19 cellular contexts compared by ENCODE assay signal in the genomic region with DNA sequence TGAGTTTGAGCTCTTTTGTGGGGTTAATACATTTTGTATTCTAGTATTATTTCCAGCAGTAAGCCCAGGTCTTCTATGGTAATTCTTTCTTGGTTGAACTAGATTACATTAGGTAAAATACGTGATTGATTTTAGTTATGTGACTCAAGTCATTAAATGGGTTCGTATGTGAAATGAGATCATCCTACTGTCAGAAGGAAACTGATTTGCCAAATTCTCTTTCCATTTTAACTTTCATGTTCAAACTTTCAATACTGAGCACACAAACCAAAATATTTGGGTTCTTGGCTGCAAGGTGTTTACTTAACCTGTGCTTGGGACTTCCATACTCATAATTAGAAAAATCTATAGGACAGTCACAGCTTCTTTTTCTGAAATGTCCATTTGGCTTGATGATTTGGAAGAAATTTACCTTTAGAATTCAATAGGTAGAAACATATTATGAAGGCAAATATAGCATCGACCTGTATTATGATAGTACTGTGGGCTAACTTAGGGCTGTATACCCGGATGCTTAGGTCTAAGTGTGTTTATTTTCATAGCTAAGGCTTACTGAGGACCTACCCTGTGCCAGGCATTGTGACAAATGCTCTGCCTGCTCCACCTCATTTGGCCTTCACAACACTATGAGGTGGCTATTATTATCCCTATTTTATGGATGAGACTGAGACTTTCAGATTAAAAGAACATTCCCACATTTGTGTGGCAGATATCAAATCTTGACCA.
"Had no signal": no experiment of that assay in that cellular context is flagged by ENCODE, and none has a peak within 500 bp of the region (broad histone marks: within the 10 kb centered on the region; RNA-seq: fewer than 3 reads in every experiment).

No MANE protein-coding gene starts in this region.

- H3K27ac ChIP-seq: coronary artery, esophagus muscularis mucosa, hepatocyte, left ventricle myocardium inferior, parathyroid adenoma, tibial artery, uterus had no signal

- H3K4me1 ChIP-seq: esophagus muscularis mucosa, left ventricle myocardium inferior, parathyroid adenoma, tibial artery, uterus had no signal

- H3K79me2 ChIP-seq: hepatocyte, parathyroid adenoma had no signal

- H3K36me3 ChIP-seq: esophagus muscularis mucosa, left ventricle myocardium inferior, tibial artery, uterus had no signal

- H3K9me3 ChIP-seq: esophagus muscularis mucosa, mucosa of descending colon, tibial artery, uterus had no signal

- H3K4me3 ChIP-seq: coronary artery, esophagus muscularis mucosa, hepatocyte, left ventricle myocardium inferior, mucosa of descending colon, tibial artery, uterus had no signal

- H3K4me2 ChIP-seq: hepatocyte had no signal

- DNase-seq: activated B cell treated with CpG ODN at 0.5 μM for 24 hours; activated CD4-positive, alpha-beta T cell treated with anti-CD3 and anti-CD28 coated beads, Interleukin-2, amount 10 ng/mL, durations not matched to agents 24 days and 14 days; activated CD8-positive, alpha-beta memory T cell treated with anti-CD3 and anti-CD28 coated beads, Interleukin-2, amount 50 U/mL, for 4 hours; activated CD8-positive, alpha-beta T cell treated with anti-CD3 and anti-CD28 coated beads, Interleukin-2, amount 10 ng/mL, durations not matched to agents 7 days and 5 days; activated naive CD4-positive, alpha-beta T cell; activated naive CD8-positive, alpha-beta T cell treated with anti-CD3 and anti-CD28 coated beads, Interleukin-2, amount 10 ng/mL, durations not matched to agents 7 days and 5 days; activated T-cell treated with anti-CD3 and anti-CD28 coated beads, Interleukin-2, amount 50 U/mL, for 72 hours; central memory CD4-positive, alpha-beta T cell; left ventricle myocardium inferior; mucosa of descending colon; naive thymus-derived CD4-positive, alpha-beta T cell; stimulated activated CD4-positive, alpha-beta T cell treated with anti-CD3 and anti-CD28 coated beads, Interleukin-2, amount 100 ng/mL, for 24 hours; tibial artery; uterus had no signal

- H3K27me3 ChIP-seq: esophagus muscularis mucosa, hepatocyte, tibial artery, uterus had no signal

- H3K9ac ChIP-seq: parathyroid adenoma had no signal

- ATAC-seq: activated CD8-positive, alpha-beta T cell treated with anti-CD3 and anti-CD28 coated beads, Interleukin-2, amount 10 ng/mL, durations not matched to agents 7 days and 5 days; activated T-cell treated with anti-CD3 and anti-CD28 coated beads, Interleukin-2, amount 50 U/mL, for 72 hours; mucosa of descending colon; naive thymus-derived CD4-positive, alpha-beta T cell; stimulated activated memory B cell treated with anti-CD40 and anti-IgM and Interleukin-4, amounts not matched to agents 10 μg/mL and 1 μg/mL and 100 μg/mL, for 72 hours had no signal

- H2AFZ ChIP-seq: hepatocyte, parathyroid adenoma had no signal
